ENCODE assay signal across 9 cellular contexts in genomic region chr19:7920520-7921301, GRCh38. TPM values are rescaled to one million over a fixed set of nuclear protein-coding genes. Genes with fewer than 3 reads are reported as not detected.
DNase-seq lines count a peak whose midpoint lies in the region; ATAC-seq, FAIRE-seq and TF ChIP-seq lines count a peak whose summit lies in the region.
"Had no signal": no experiment of that assay in that cellular context is flagged by ENCODE, and none has a peak within 500 bp of the region (broad histone marks: within the 10 kb centered on the region; RNA-seq: fewer than 3 reads in every experiment).

No MANE protein-coding gene starts in this region.

- DNase-seq in BE2C (peak; percentile 100), GM19239 (ENCODE audit: insufficient read length, low spot score) (peak; percentile 84), NCI-H748 treated with DMSO at 0.1 percent for 48 hours (lab: John Stamatoyannopoulos, UW) (peak; percentile 86), dermis blood vessel endothelial cell (peak; percentile 99), lower leg skin (ENCODE audit: low spot score in 2 of 2) (peak; percentile 99 to 100)
- peak; percentile 100 for DNase-seq in activated CD4-positive, alpha-beta T cell treated with anti-CD3 and anti-CD28 coated beads, Interleukin-2, amount 50 U/mL, for 4 hours
- peak; percentile 98 for DNase-seq in stimulated activated CD4-positive, alpha-beta T cell treated with anti-CD3 and anti-CD28 coated beads, Interleukin-4, amount 100 ng/mL, for 24 hours

- peak; percentile 99 for FAIRE-seq in GM19239 (lab: Jason Lieb, UNC)

- TF ChIP-seq CTCF in BE2C (IDR thresholded peaks at IDR 0.05; ENCODE audit: low read depth, low read length) (no peak), lower leg skin (IDR thresholded peaks at IDR 0.05) (no peak)

- peak; percentile 24 for ATAC-seq in HG03469 (IDR thresholded peaks at IDR 0.05; ENCODE audit: unreplicated experiment)

- H3K4me1 ChIP-seq in BE2C, result 0 out of 2 replicates have a peak, but pooled peaks cover 3% of the 10 kb centered on the region

- H3K36me3 ChIP-seq in BE2C, result no peaks in the 10 kb centered on the region; the same call in 1 of the 2 replicates

- H3K4me3 ChIP-seq in BE2C (ENCODE audit: low read depth, low read length), result peak overlapping the region; percentile 65
- peak overlapping the region; percentile 54 for H3K4me3 ChIP-seq in lower leg skin (ENCODE audit: low read depth, poor library complexity, severe bottlenecking)

- TF ChIP-seq POLR2A in lower leg skin (IDR thresholded peaks at IDR 0.05), result no peak

- peaks cover 31% of the 10 kb centered on the region for H3K27me3 ChIP-seq in BE2C

- H3K9me3 ChIP-seq in BE2C, result no peaks in the 10 kb centered on the region

- WGBS in lower leg skin, 2 donors, result 2% methylated on average over 33 to 54 of the region's 62 CpGs

- intact Hi-C loops in lower leg skin (cut with DNase I; ENCODE audit: low total_unique reads), result no loop called here

RNA-seq across cellular contexts. Expression of gene SNAPC2, which starts 0.6 kb away (rescaled TPM):
- 81.2 TPM for polyA plus RNA-seq in BE2C (2012; ENCODE audit: insufficient read depth, insufficient read length, low read depth)
- total RNA-seq in dermis blood vessel endothelial cell, result 14.1 and 14.3 TPM in 2 replicates
- 10 to 100 TPM; 15.7 to 26.4 (median 24.6) TPM for total RNA-seq in lower leg skin

RNA-seq across cellular contexts. Expression of gene CTXN1, which starts 5.2 kb away (rescaled TPM):
- 185 TPM for polyA plus RNA-seq in BE2C (2012; ENCODE audit: insufficient read depth, insufficient read length, low read depth)
- total RNA-seq in dermis blood vessel endothelial cell, result 4.6 and 4.9 TPM in 2 replicates
- total RNA-seq in lower leg skin, result 1 to 10 TPM; 4.0 to 4.8 (median 4.0) TPM
- total RNA-seq: T-helper 1 cell treated with Interleukin-12 subunit alpha and Interleukin-12 subunit beta and Interleukin-4 antibody, amounts not matched to agents 30 ng/mL and 1 ng/mL, for 36 hours had no signal

RNA-seq across cellular contexts. Expression of gene TGFBR3L, which starts 6.1 kb away (rescaled TPM):
- polyA plus RNA-seq in BE2C (2012; ENCODE audit: insufficient read depth, insufficient read length, low read depth), result 20.0 TPM
- total RNA-seq in dermis blood vessel endothelial cell, result 0.19 TPM in 1 of 2 replicates, not detected in the other
- 1 to 10 TPM in 3 of 4 donors, not detected in 1; 1.5 to 3.7 (median 2.1) TPM for total RNA-seq in lower leg skin

RNA-seq across cellular contexts. Expression of gene MAP2K7, which starts 17.0 kb away (rescaled TPM):
- polyA plus RNA-seq in BE2C (2012; ENCODE audit: insufficient read depth, insufficient read length, low read depth), result 86.4 TPM
- total RNA-seq in dermis blood vessel endothelial cell (10.4 and 18.8 TPM in 2 replicates), lower leg skin (10 to 100 TPM; 23.1 to 47.8 (median 30.9) TPM)

RNA-seq across cellular contexts. Expression of gene TIMM44, which starts 22.8 kb away (rescaled TPM):
- polyA plus RNA-seq in BE2C (2012; ENCODE audit: insufficient read depth, insufficient read length, low read depth), result 277 TPM
- total RNA-seq in dermis blood vessel endothelial cell, result 44.0 and 53.4 TPM in 2 replicates
- total RNA-seq in lower leg skin, result 100 to 1,000 TPM in 1 of 4 donors, 10 to 100 TPM in 3; 36.8 to 119 (median 51.7) TPM

Comparison
In these comparisons a context has a peak if more than half of its experiments do, and no peak if none do; other contexts are left out.
1. Peak in every context shown above with its lines: DNase-seq, ATAC-seq and H3K4me3 ChIP-seq.